ENCODE assay signal across 1 cellular context in genomic region chr16:21525029-21525895, GRCh38.
TF ChIP-seq lines count a peak whose summit lies in the region.

No MANE protein-coding gene starts in this region.

TF ChIP-seq in HepG2, 621 proteins besides CTCF, POLR2A, EP300 and RAD21 (continued from another document and continues in another):
- TF ChIP-seq ZBTB4 (CRISPR knock-in tag; IDR thresholded peaks at IDR 0.05; ENCODE audit: borderline replicate concordance) (peak; percentile 90; the same call in 1 of the 2 replicates), ZBTB2 (CRISPR knock-in tag; IDR thresholded peaks at IDR 0.05; ENCODE audit: low read depth) (peak; percentile 90), ZMYM3 (CRISPR knock-in tag; IDR thresholded peaks at IDR 0.05) (peak; percentile 99), UBTF (CRISPR knock-in tag; IDR thresholded peaks at IDR 0.05) (peak; percentile 93), JUN (CRISPR knock-in tag; IDR thresholded peaks at IDR 0.05) (peak; percentile 91), FOSL1 (CRISPR knock-in tag; IDR thresholded peaks at IDR 0.05; ENCODE audit: borderline replicate concordance) (peak; percentile 54; the same call in 1 of the 2 replicates), ZNF772 (CRISPR knock-in tag; IDR thresholded peaks at IDR 0.05) (peak; percentile 98), ARNTL (CRISPR knock-in tag; IDR thresholded peaks at IDR 0.05) (peak; percentile 94), TRIM22 (IDR thresholded peaks at IDR 0.05) (peak; percentile 89; the same call in 1 of the 2 replicates), TBX3 (IDR thresholded peaks at IDR 0.05; ENCODE audit: borderline replicate concordance) (peak; percentile 98), ZNF251 (CRISPR knock-in tag; IDR thresholded peaks at IDR 0.05) (peak; percentile 70; the same call in 1 of the 2 replicates), ZFY (CRISPR knock-in tag; IDR thresholded peaks at IDR 0.05) (peak; percentile 81), PPARG (CRISPR knock-in tag; conservative IDR thresholded peaks at IDR 0.05) (peak; percentile 90), SMARCC2 (IDR thresholded peaks at IDR 0.05) (peak; percentile 51; the same call in 1 of the 2 replicates), PHF21A (CRISPR knock-in tag; IDR thresholded peaks at IDR 0.05) (peak; percentile 99), GATAD1 (CRISPR knock-in tag; IDR thresholded peaks at IDR 0.05) (peak; percentile 83), ZBTB43 (CRISPR knock-in tag; conservative IDR thresholded peaks at IDR 0.05) (peak; percentile 88; the same call in 1 of the 2 replicates), SOX6 (IDR thresholded peaks at IDR 0.05) (0 out of 2 replicates have a peak, but pooled peaks have one; percentile 60), SOX6 (CRISPR knock-in tag; IDR thresholded peaks at IDR 0.05) (peak; percentile 99), CERS6 (CRISPR knock-in tag; IDR thresholded peaks at IDR 0.05) (peak; percentile 88; the same call in 1 of the 2 replicates), ZNF782 (CRISPR knock-in tag; IDR thresholded peaks at IDR 0.05; ENCODE audit: borderline replicate concordance) (peak; percentile 27; the same call in 1 of the 2 replicates), CCDC6 (CRISPR knock-in tag; IDR thresholded peaks at IDR 0.05) (peak; percentile 95; the same call in 1 of the 2 replicates), MIER3 (CRISPR knock-in tag; IDR thresholded peaks at IDR 0.05; ENCODE audit: borderline replicate concordance) (peak; percentile 99), RNF2 (conservative IDR thresholded peaks at IDR 0.05; ENCODE audit: low read depth) (peak; percentile 79), ZNF503 (CRISPR knock-in tag; IDR thresholded peaks at IDR 0.05) (peak; percentile 95), MAF1 (CRISPR knock-in tag; IDR thresholded peaks at IDR 0.05; ENCODE audit: borderline replicate concordance) (peak; percentile 82; the same call in 1 of the 2 replicates), ZBTB40 (IDR thresholded peaks at IDR 0.05) (peak; percentile 41; the same call in 1 of the 2 replicates), ZBTB40 (CRISPR knock-in tag; IDR thresholded peaks at IDR 0.05) (peak; percentile 87), ZBTB20 (CRISPR knock-in tag; IDR thresholded peaks at IDR 0.05; ENCODE audit: borderline replicate concordance, low read depth) (peak; percentile 12; the same call in 1 of the 2 replicates), ZNF256 (CRISPR knock-in tag; conservative IDR thresholded peaks at IDR 0.05) (peak; percentile 90), SP5 (CRISPR knock-in tag; IDR thresholded peaks at IDR 0.05; ENCODE audit: borderline replicate concordance, low read depth) (peak; percentile 94), HOXA3 (CRISPR knock-in tag; IDR thresholded peaks at IDR 0.05) (peak; percentile 97), ZNF546 (CRISPR knock-in tag; conservative IDR thresholded peaks at IDR 0.05) (peak; percentile 98), ATF3 (CRISPR knock-in tag; IDR thresholded peaks at IDR 0.05) (peak; percentile 84), ZNF577 (CRISPR knock-in tag; IDR thresholded peaks at IDR 0.05; ENCODE audit: borderline replicate concordance, low read depth) (0 out of 2 replicates have a peak, but pooled peaks have one; percentile 65), RAD51 (IDR thresholded peaks at IDR 0.05; ENCODE audit: borderline replicate concordance) (peak; percentile 44), HDAC1 (CRISPR knock-in tag; IDR thresholded peaks at IDR 0.05) (peak; percentile 99)
